ENCODE assay signal across 31 cellular contexts in genomic region chr13:30403491-30403890, GRCh38. TPM values are rescaled to one million over a fixed set of nuclear protein-coding genes. Genes with fewer than 3 reads are reported as not detected.
"Had no signal": no experiment of that assay in that cellular context is flagged by ENCODE, and none has a peak within 500 bp of the region (broad histone marks: within the 10 kb centered on the region; RNA-seq: fewer than 3 reads in every experiment).

No MANE protein-coding gene starts in this region.

- H3K4me3 Mint-ChIP-seq: activated naive CD4-positive, alpha-beta T cell treated with anti-CD3 and anti-CD28 coated beads, Interleukin-2, amount 10 ng/mL, durations not matched to agents 7 days and 5 days; activated naive CD8-positive, alpha-beta T cell treated with anti-CD3 and anti-CD28 coated beads, Interleukin-2, amount 10 ng/mL, durations not matched to agents 7 days and 5 days; activated T-cell treated with anti-CD3 and anti-CD28 coated beads, Interleukin-2, amount 50 U/mL, for 24 hours had no signal

- ATAC-seq: activated CD4-positive, CD25-positive, alpha-beta regulatory T cell treated with anti-CD3 and anti-CD28 coated beads, Interleukin-2, amount 50 U/mL, for 24 hours; heart left ventricle; left lung; lower lobe of right lung had no signal

- H3K9me3 ChIP-seq: heart left ventricle, left lung, lower lobe of right lung, ovary, right atrium auricular region, spleen, testis had no signal

- H3K9me3 Mint-ChIP-seq: activated naive CD4-positive, alpha-beta T cell treated with anti-CD3 and anti-CD28 coated beads, Interleukin-2, amount 10 ng/mL, durations not matched to agents 7 days and 5 days; activated naive CD8-positive, alpha-beta T cell treated with anti-CD3 and anti-CD28 coated beads, Interleukin-2, amount 10 ng/mL, durations not matched to agents 7 days and 5 days; activated T-cell treated with anti-CD3 and anti-CD28 coated beads, Interleukin-2, amount 50 U/mL, for 24 hours had no signal

- H3K36me3 ChIP-seq: brain microvascular endothelial cell, heart left ventricle, left lung, lower lobe of right lung, ovary, right atrium auricular region, spleen, WERI-Rb-1 had no signal

- DNase-seq: activated CD4-positive, alpha-beta T cell treated with anti-CD3 and anti-CD28 coated beads for 48 hours; activated CD4-positive, alpha-beta T cell treated with anti-CD3 and anti-CD28 coated beads, Interleukin-2, amount 50 U/mL, for 48 hours; activated CD8-positive, alpha-beta memory T cell treated with anti-CD3 and anti-CD28 coated beads, Interleukin-2, amount 50 U/mL, for 48 hours; activated gamma-delta T cell; activated naive CD4-positive, alpha-beta T cell treated with anti-CD3 and anti-CD28 coated beads, Interleukin-2, amount 10 ng/mL, durations not matched to agents 7 days and 5 days; activated naive CD8-positive, alpha-beta T cell treated with anti-CD3 and anti-CD28 coated beads, Interleukin-2, amount 10 ng/mL, durations not matched to agents 7 days and 5 days; activated T-cell treated with anti-CD3 and anti-CD28 coated beads, Interleukin-2, amount 50 U/mL, for 24 hours; amniotic stem cell; brain microvascular endothelial cell; caudate nucleus; heart left ventricle; hypothalamus; kidney glomerular epithelial cell; left lung; lower lobe of right lung; ovary; spleen; stimulated activated naive CD4-positive, alpha-beta T cell; testis; trophoblast cell; WERI-Rb-1 had no signal

- H3K27ac Mint-ChIP-seq: activated naive CD4-positive, alpha-beta T cell treated with anti-CD3 and anti-CD28 coated beads, Interleukin-2, amount 10 ng/mL, durations not matched to agents 7 days and 5 days; activated naive CD8-positive, alpha-beta T cell treated with anti-CD3 and anti-CD28 coated beads, Interleukin-2, amount 10 ng/mL, durations not matched to agents 7 days and 5 days; activated T-cell treated with anti-CD3 and anti-CD28 coated beads, Interleukin-2, amount 50 U/mL, for 24 hours; progenitor cell of endocrine pancreas had no signal

- H3K27ac ChIP-seq: brain microvascular endothelial cell, heart left ventricle, left lung, lower lobe of right lung, ovary, right atrium auricular region, spleen, testis, WERI-Rb-1 had no signal

- H3K27me3 Mint-ChIP-seq: activated T-cell treated with anti-CD3 and anti-CD28 coated beads, Interleukin-2, amount 50 U/mL, for 24 hours had no signal

- H3K4me1 ChIP-seq: testis had no signal

- H3K27me3 ChIP-seq: brain microvascular endothelial cell, heart left ventricle, left lung, ovary, right atrium auricular region, spleen, testis had no signal

- H3K4me3 ChIP-seq: heart left ventricle, left lung, lower lobe of right lung, ovary, right atrium auricular region, spleen, testis had no signal

RNA-seq across cellular contexts. Expression of gene UBE2L5, which starts 18.8 kb away (rescaled TPM):
- total RNA-seq: activated naive CD8-positive, alpha-beta T cell treated with anti-CD3 and anti-CD28 coated beads, Interleukin-2, amount 10 ng/mL, durations not matched to agents 7 days and 5 days; astrocyte; endothelial cell of umbilical vein; fibroblast of lung; fibroblast of villous mesenchyme; left lung; lower lobe of right lung; mucosa of gallbladder; progenitor cell of endocrine pancreas; spleen; T-helper 1 cell treated with Interleukin-12 subunit alpha and Interleukin-12 subunit beta and Interleukin-4 antibody, amounts not matched to agents 30 ng/mL and 1 ng/mL, for 36 hours had no signal
- polyA plus RNA-seq: endothelial cell of umbilical vein, heart left ventricle, neural cell had no signal
